Comparison of ENCODE assay signal across 8 cellular contexts in genomic region chr17:81635973-81636504, GRCh38. TPM values are rescaled to one million over a fixed set of nuclear protein-coding genes. Genes with fewer than 3 reads are reported as not detected.
DNase-seq lines count a peak whose midpoint lies in the region; ATAC-seq and TF ChIP-seq lines count a peak whose summit lies in the region.

No MANE protein-coding gene starts in this region.

- H3K9ac ChIP-seq in iPS-18a (ENCODE audit: low read length): peak overlapping the region; percentile 97

- H3K4me1 ChIP-seq in BE2C (peaks cover 2% of the 10 kb centered on the region; the same call in 1 of the 2 replicates), iPS-18a (ENCODE audit: control insufficient read depth, low read depth, low read length) (peaks cover 5% of the 10 kb centered on the region)

- H3K27ac ChIP-seq in iPS-18a (ENCODE audit: low read length): peak overlapping the region; percentile 81

- H3K4me1 Mint-ChIP-seq in activated CD8-positive, alpha-beta T cell treated with anti-CD3 and anti-CD28 coated beads for 36 hours (ENCODE audit: low read depth): peaks cover 22% of the 10 kb centered on the region
- H3K4me1 Mint-ChIP-seq in stimulated activated naive B cell treated with anti-CD40 and anti-IgM and Interleukin-4, amounts not matched to agents 10 μg/mL and 1 μg/mL and 100 μg/mL, for 72 hours: peaks cover 8 to 16% of the 10 kb centered on the region in 2 donors

- H3K9me3 Mint-ChIP-seq in activated CD8-positive, alpha-beta T cell treated with anti-CD3 and anti-CD28 coated beads for 36 hours: no peaks in the 10 kb centered on the region
- H3K9me3 Mint-ChIP-seq in stimulated activated naive B cell treated with anti-CD40 and anti-IgM and Interleukin-4, amounts not matched to agents 10 μg/mL and 1 μg/mL and 100 μg/mL, for 72 hours: no peaks in the 10 kb centered on the region

- no peak for DNase-seq in BE2C
- DNase-seq in activated CD8-positive, alpha-beta T cell treated with anti-CD3 and anti-CD28 coated beads for 36 hours: no peak
- no peak for DNase-seq in stimulated activated naive B cell treated with anti-CD40 and anti-IgM and Interleukin-4, amounts not matched to agents 10 μg/mL and 1 μg/mL and 100 μg/mL, for 72 hours
- no peak for DNase-seq in NOMO-1 treated with DMSO at 0.1 percent for 48 hours (lab: John Stamatoyannopoulos, UW; ENCODE audit: unreplicated experiment)
- no peak for DNase-seq in KG1 (lab: John Stamatoyannopoulos, UW)
- DNase-seq in NCI-H2171 (lab: John Stamatoyannopoulos, UW): no peak

- peaks cover 14% of the 10 kb centered on the region for H3K36me3 Mint-ChIP-seq in activated CD8-positive, alpha-beta T cell treated with anti-CD3 and anti-CD28 coated beads for 36 hours (ENCODE audit: low read depth)
- H3K36me3 Mint-ChIP-seq in stimulated activated naive B cell treated with anti-CD40 and anti-IgM and Interleukin-4, amounts not matched to agents 10 μg/mL and 1 μg/mL and 100 μg/mL, for 72 hours: peaks cover 0 to 14% of the 10 kb centered on the region in 2 donors

- H3K27ac Mint-ChIP-seq in activated CD8-positive, alpha-beta T cell treated with anti-CD3 and anti-CD28 coated beads for 36 hours: peak overlapping the region; percentile 88
- H3K27ac Mint-ChIP-seq in stimulated activated naive B cell treated with anti-CD40 and anti-IgM and Interleukin-4, amounts not matched to agents 10 μg/mL and 1 μg/mL and 100 μg/mL, for 72 hours: peak overlapping the region; percentile 90

- POLR2A ChIA-PET in activated CD8-positive, alpha-beta T cell treated with anti-CD3 and anti-CD28 coated beads for 36 hours (lab: Charles Lee): interaction anchor here (0.7 to 1.3 kb wide), 3 partner anchors 16 to 387 kb away, joined by 3 to 4 read pairs (median 3); no protein-coding TSS in a partner anchor

- H3K4me3 Mint-ChIP-seq in activated CD8-positive, alpha-beta T cell treated with anti-CD3 and anti-CD28 coated beads for 36 hours: peak overlapping the region; percentile 94
- peak overlapping the region; percentile 88 to 93 for H3K4me3 Mint-ChIP-seq in stimulated activated naive B cell treated with anti-CD40 and anti-IgM and Interleukin-4, amounts not matched to agents 10 μg/mL and 1 μg/mL and 100 μg/mL, for 72 hours

- TF ChIP-seq CTCF in BE2C (IDR thresholded peaks at IDR 0.05; ENCODE audit: low read depth, low read length): no peak
- TF ChIP-seq CTCF in activated CD8-positive, alpha-beta T cell treated with anti-CD3 and anti-CD28 coated beads for 36 hours (IDR thresholded peaks at IDR 0.05): no peak

- peaks cover 2% of the 10 kb centered on the region for H3K36me3 ChIP-seq in BE2C
- no peaks in the 10 kb centered on the region for H3K36me3 ChIP-seq in iPS-18a (ENCODE audit: control insufficient read depth, low read depth, low read length)

- intact Hi-C loops in activated CD8-positive, alpha-beta T cell treated with anti-CD3 and anti-CD28 coated beads for 36 hours (cut with micrococcal nuclease): no loop called here

- CTCF ChIA-PET in activated CD8-positive, alpha-beta T cell treated with anti-CD3 and anti-CD28 coated beads for 36 hours (lab: Charles Lee): interaction anchor here (0.5 to 1.4 kb wide), 2 partner anchors 35 to 61 kb away, joined by 3 to 5 read pairs; no protein-coding TSS in a partner anchor

- H3K27me3 ChIP-seq in BE2C (no peaks in the 10 kb centered on the region), iPS-18a (ENCODE audit: control insufficient read depth, insufficient read depth, low read length) (no peaks in the 10 kb centered on the region)

- peak; percentile 11 for ATAC-seq in HG02610 (IDR thresholded peaks at IDR 0.05; ENCODE audit: unreplicated experiment)
- peak; percentile 11 for ATAC-seq in activated CD8-positive, alpha-beta T cell treated with anti-CD3 and anti-CD28 coated beads for 36 hours
- peak; percentile 2 to 24 for ATAC-seq in stimulated activated naive B cell treated with anti-CD40 and anti-IgM and Interleukin-4, amounts not matched to agents 10 μg/mL and 1 μg/mL and 100 μg/mL, for 72 hours (replicated peaks)

- H3K4me3 ChIP-seq in BE2C (ENCODE audit: low read depth, low read length) (peak overlapping the region; percentile 88), iPS-18a (ENCODE audit: low read length) (peak overlapping the region; percentile 99)

- no peaks in the 10 kb centered on the region for H3K27me3 Mint-ChIP-seq in activated CD8-positive, alpha-beta T cell treated with anti-CD3 and anti-CD28 coated beads for 36 hours
- no peaks in the 10 kb centered on the region for H3K27me3 Mint-ChIP-seq in stimulated activated naive B cell treated with anti-CD40 and anti-IgM and Interleukin-4, amounts not matched to agents 10 μg/mL and 1 μg/mL and 100 μg/mL, for 72 hours

- no peaks in the 10 kb centered on the region for H3K9me3 ChIP-seq in BE2C
- no peaks in the 10 kb centered on the region for H3K9me3 ChIP-seq in iPS-18a (ENCODE audit: control insufficient read depth, low read depth, low read length)

RNA-seq across cellular contexts. Expression of gene NPLOC4, which starts 0.9 kb away (rescaled TPM):
- 94.9 TPM for polyA plus RNA-seq in BE2C (2012; ENCODE audit: insufficient read depth, insufficient read length, low read depth)
- total RNA-seq in activated CD8-positive, alpha-beta T cell treated with anti-CD3 and anti-CD28 coated beads for 36 hours: 10 to 100 TPM; 75.9 to 87.7 TPM

RNA-seq across cellular contexts. Expression of gene TSPAN10, which starts 1.0 kb away (rescaled TPM):
- not detected for polyA plus RNA-seq in BE2C (2012; ENCODE audit: insufficient read depth, insufficient read length, low read depth)
- total RNA-seq in activated CD8-positive, alpha-beta T cell treated with anti-CD3 and anti-CD28 coated beads for 36 hours: under 1 TPM; 0.18 to 0.22 TPM

RNA-seq across cellular contexts. Expression of gene PDE6G, which starts 20.3 kb away (rescaled TPM):
- polyA plus RNA-seq in BE2C (2012; ENCODE audit: insufficient read depth, insufficient read length, low read depth): not detected
- total RNA-seq in activated CD8-positive, alpha-beta T cell treated with anti-CD3 and anti-CD28 coated beads for 36 hours: 10 to 100 TPM in 1 of 2 experiments, 1 to 10 TPM in 1; 8.9 to 11.4 TPM

RNA-seq across cellular contexts. Expression of gene OXLD1, which starts 30.4 kb away (rescaled TPM):
- polyA plus RNA-seq in BE2C (2012; ENCODE audit: insufficient read depth, insufficient read length, low read depth): 202 TPM
- total RNA-seq in activated CD8-positive, alpha-beta T cell treated with anti-CD3 and anti-CD28 coated beads for 36 hours: 10 to 100 TPM; 50.1 to 52.6 TPM

RNA-seq across cellular contexts. Expression of gene CCDC137, which starts 30.5 kb away (rescaled TPM):
- 66.0 TPM for polyA plus RNA-seq in BE2C (2012; ENCODE audit: insufficient read depth, insufficient read length, low read depth)
- total RNA-seq in activated CD8-positive, alpha-beta T cell treated with anti-CD3 and anti-CD28 coated beads for 36 hours: 10 to 100 TPM; 34.1 to 37.2 TPM
